Comparison of ENCODE assay signal across 11 cellular contexts in the genomic region with DNA sequence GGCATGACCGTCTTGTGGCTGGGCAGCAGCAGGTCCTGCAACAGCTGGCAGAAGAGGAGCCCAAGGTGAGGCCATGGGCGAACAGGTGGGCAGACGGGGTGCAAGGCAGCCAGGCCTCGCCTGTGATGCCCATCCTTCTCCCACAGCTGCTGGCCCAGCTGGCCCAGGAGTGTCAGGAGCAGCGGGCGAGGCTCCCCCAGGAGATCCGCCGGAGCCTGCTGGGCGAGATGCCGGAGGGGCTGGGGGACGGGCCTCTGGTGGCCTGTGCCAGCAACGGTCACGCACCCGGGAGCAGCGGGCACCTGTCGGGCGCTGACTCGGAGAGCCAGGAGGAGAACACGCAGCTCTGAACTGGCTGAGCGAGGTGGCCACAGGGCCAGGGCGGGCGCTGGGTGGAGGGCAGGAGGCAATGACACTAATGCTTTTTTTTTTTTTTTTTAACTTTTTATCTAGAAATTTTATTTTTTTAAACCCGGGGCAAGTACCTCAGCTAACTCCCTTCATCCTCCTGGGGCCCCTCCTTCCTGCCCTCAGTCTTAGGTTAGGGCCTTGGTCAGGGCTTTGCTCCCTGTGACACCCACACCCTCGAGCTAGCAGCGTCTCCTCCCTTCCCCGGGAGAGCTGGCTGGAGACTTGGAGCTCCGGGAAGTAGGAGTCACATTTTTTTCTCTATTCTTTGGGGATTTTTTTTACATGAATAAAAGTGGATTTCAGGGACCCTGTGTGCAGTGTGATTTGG. TPM values are rescaled to one million over a fixed set of nuclear protein-coding genes. Genes with fewer than 3 reads are reported as not detected.
A peak's percentile ranks its signal among the peaks of the same experiment; 100 is the strongest.
DNase-seq lines count a peak whose midpoint lies in the region; ATAC-seq and TF ChIP-seq lines count a peak whose summit lies in the region.
"Had no signal": no experiment of that assay in that cellular context is flagged by ENCODE, and none has a peak within 500 bp of the region (broad histone marks: within the 10 kb centered on the region; RNA-seq: fewer than 3 reads in every experiment).

No MANE protein-coding gene starts in this region.

- H3K27me3 ChIP-seq in heart right ventricle, result no peaks in the 10 kb centered on the region

- peaks cover 4% of the 10 kb centered on the region for H3K36me3 Mint-ChIP-seq in brain

- CTCF ChIA-PET in GM10248 (lab: Yijun Ruan, JAX), result interaction anchor here (1.2 to 15.3 kb wide), 5 partner anchors 17 to 62 kb away, joined by 3 to 164 read pairs (median 23); a partner anchor contains a TSS

- H3K36me3 ChIP-seq in heart right ventricle (peaks cover 0 to 50% (median 16%) of the 10 kb centered on the region in 9 donors), urinary bladder (ENCODE audit: insufficient read depth) (peaks cover 4% of the 10 kb centered on the region)

- no peak for TF ChIP-seq CTCF in heart right ventricle (IDR thresholded peaks at IDR 0.05)
- no peak for TF ChIP-seq CTCF in brain (conservative IDR thresholded peaks at IDR 0.05)
- TF ChIP-seq CTCF in GM10248 (IDR thresholded peaks at IDR 0.05; ENCODE audit: control extremely low read depth, extremely low read depth, low read depth, missing control alignments), result no peak

- peak overlapping the region in 3 of 10 donors; percentile 73 to 84 (median 83) for H3K4me3 ChIP-seq in heart right ventricle
- H3K4me3 ChIP-seq in urinary bladder (ENCODE audit: low read depth, low read length), result no peak overlapping the region

- peak overlapping the region in 4 of 5 experiments; percentile 11 to 100 (median 100) for H3K27ac Mint-ChIP-seq in brain

- H3K4me1 ChIP-seq in heart right ventricle, result peaks cover 18 to 43% (median 34%) of the 10 kb centered on the region in 9 donors
- H3K4me1 ChIP-seq in urinary bladder (ENCODE audit: insufficient read depth), result no peaks in the 10 kb centered on the region

- ATAC-seq in heart right ventricle (no peak), HG02610 (IDR thresholded peaks at IDR 0.05; ENCODE audit: unreplicated experiment) (no peak)

- H3K9me3 ChIP-seq in heart right ventricle, result no peaks in the 10 kb centered on the region

- H3K27ac ChIP-seq in heart right ventricle (peak overlapping the region; percentile 58 to 100 (median 98)), urinary bladder (ENCODE audit: low read depth) (peak overlapping the region; percentile 92)

- no peaks in the 10 kb centered on the region for H3K27me3 Mint-ChIP-seq in brain

- H3K9me3 Mint-ChIP-seq in brain, result peaks cover 0 to 3% (median 0%) of the 10 kb centered on the region in 5 experiments

- H3K4me1 Mint-ChIP-seq in brain, result peaks cover 29% of the 10 kb centered on the region

- intact Hi-C loops in heart right ventricle (cut with DNase I) (loop anchor here in 3 of 10 donors (2.0 kb wide), 2 partner anchors 15 to 17 kb away; a partner anchor contains a TSS), cardiac septum (cut with DNase I) (loop anchor here (5.0 kb wide), 1 partner anchor 35 kb away; a partner anchor contains a TSS)

- whole genome bisulfite sequencing in heart right ventricle, 2 donors, result 76 to 84% methylated on average over 27 of the region's 27 CpGs
- WGBS in urinary bladder, result 84% methylated on average over 27 of the region's 27 CpGs

- H3K4me3 Mint-ChIP-seq in brain, result peak overlapping the region in 3 of 5 experiments; percentile 96 to 99 (median 97)

- DNase-seq in heart right ventricle (peak; percentile 31 to 51), cardiac septum (ENCODE audit: low spot score) (no peak), myocyte (ENCODE audit: low read depth) (peak; percentile 42), GM10248 (ENCODE audit: extremely low spot score) (no peak), GF-D8 (lab: John Stamatoyannopoulos, UW) (no peak)
- DNase-seq: NCI-H1105 treated with DMSO at 0.1 percent for 48 hours, T-helper 9 cell had no signal

- POLR2A ChIA-PET in GM10248 (lab: Yijun Ruan, JAX), result interaction anchor here (0.6 to 1.0 kb wide), 4 partner anchors 11 to 520 kb away, joined by 3 to 6 read pairs (median 5); no protein-coding TSS in a partner anchor

RNA-seq across cellular contexts. Expression of a gene that starts 16.0 kb away (rescaled TPM):
- total RNA-seq in heart right ventricle, result 10 to 100 TPM in 3 of 10 donors, 1 to 10 TPM in 7; 5.8 to 13.3 (median 8.7) TPM
- 10 to 100 TPM in 1 of 2 donors, 1 to 10 TPM in 1; 9.5 to 13.1 TPM for polyA plus RNA-seq in heart right ventricle
- 9.6 TPM for total RNA-seq in cardiac septum
- polyA plus RNA-seq in brain (ENCODE audit: insufficient read depth, low read depth, low replicate concordance), result 8.6 TPM
- 41.5 and 41.7 TPM in 2 replicates for total RNA-seq in myocyte
- 30.8 TPM for polyA plus RNA-seq in myocyte (2012)
- 14.8 TPM for total RNA-seq in urinary bladder
- polyA plus RNA-seq in urinary bladder, result 18.2 TPM

RNA-seq across cellular contexts. Expression of a gene that starts 17.1 kb away (rescaled TPM):
- total RNA-seq in heart right ventricle (100 to 1,000 TPM in 1 of 10 donors, 10 to 100 TPM in 9; 40.7 to 106 (median 52.2) TPM), cardiac septum (45.9 TPM), myocyte (67.5 and 89.1 TPM in 2 replicates), urinary bladder (34.2 TPM)
- polyA plus RNA-seq in heart right ventricle (100 to 1,000 TPM in 1 of 2 donors, 10 to 100 TPM in 1; 92.1 to 104 TPM), brain (ENCODE audit: insufficient read depth, low read depth, low replicate concordance) (196 TPM), urinary bladder (111 TPM)
- polyA plus RNA-seq in myocyte (2012), result 105 TPM

RNA-seq across cellular contexts. Expression of a gene that starts 18.3 kb away (rescaled TPM):
- total RNA-seq in heart right ventricle, result 10 to 100 TPM; 16.4 to 43.0 (median 24.3) TPM
- polyA plus RNA-seq in heart right ventricle, result 10 to 100 TPM; 18.4 to 31.8 TPM
- 37.7 TPM for total RNA-seq in cardiac septum
- 99.1 TPM for polyA plus RNA-seq in brain (ENCODE audit: insufficient read depth, low read depth, low replicate concordance)
- total RNA-seq in myocyte, result 28.4 and 32.9 TPM in 2 replicates
- 101 TPM for polyA plus RNA-seq in myocyte (2012)
- total RNA-seq in urinary bladder, result 4.7 TPM
- polyA plus RNA-seq in urinary bladder, result 48.3 TPM

RNA-seq across cellular contexts. Expression of a gene that starts 20.6 kb away (rescaled TPM):
- total RNA-seq in heart right ventricle, result 100 to 1,000 TPM in 4 of 10 donors, 10 to 100 TPM in 6; 52.4 to 194 (median 77.2) TPM
- 100 to 1,000 TPM; 229 to 331 TPM for polyA plus RNA-seq in heart right ventricle
- 113 TPM for total RNA-seq in cardiac septum
- 334 TPM for polyA plus RNA-seq in brain (ENCODE audit: insufficient read depth, low read depth, low replicate concordance)
- total RNA-seq in myocyte, result 656 and 816 TPM in 2 replicates
- 808 TPM for polyA plus RNA-seq in myocyte (2012)
- 31.6 TPM for total RNA-seq in urinary bladder
- 62.8 TPM for polyA plus RNA-seq in urinary bladder

RNA-seq across cellular contexts. Expression of a gene that starts 23.7 kb away (rescaled TPM):
- total RNA-seq in heart right ventricle, result not detected
- not detected for polyA plus RNA-seq in heart right ventricle
- total RNA-seq in cardiac septum, result not detected
- 3.4 TPM for polyA plus RNA-seq in brain (ENCODE audit: insufficient read depth, low read depth, low replicate concordance)
- total RNA-seq in myocyte, result not detected in 2 replicates
- polyA plus RNA-seq in myocyte (2012), result 0.09 TPM
- not detected for total RNA-seq in urinary bladder
- polyA plus RNA-seq in urinary bladder, result 0.13 TPM
- total RNA-seq: ureter had no signal

Comparison
In these comparisons a context has a peak if more than half of its experiments do, and no peak if none do; other contexts are left out.
1. DNase-seq: peak in heart right ventricle (2 of 2) and myocyte (single experiment); none in cardiac septum (single experiment), GM10248 (single experiment) and GF-D8 (single experiment).